In the genomic region with DNA sequence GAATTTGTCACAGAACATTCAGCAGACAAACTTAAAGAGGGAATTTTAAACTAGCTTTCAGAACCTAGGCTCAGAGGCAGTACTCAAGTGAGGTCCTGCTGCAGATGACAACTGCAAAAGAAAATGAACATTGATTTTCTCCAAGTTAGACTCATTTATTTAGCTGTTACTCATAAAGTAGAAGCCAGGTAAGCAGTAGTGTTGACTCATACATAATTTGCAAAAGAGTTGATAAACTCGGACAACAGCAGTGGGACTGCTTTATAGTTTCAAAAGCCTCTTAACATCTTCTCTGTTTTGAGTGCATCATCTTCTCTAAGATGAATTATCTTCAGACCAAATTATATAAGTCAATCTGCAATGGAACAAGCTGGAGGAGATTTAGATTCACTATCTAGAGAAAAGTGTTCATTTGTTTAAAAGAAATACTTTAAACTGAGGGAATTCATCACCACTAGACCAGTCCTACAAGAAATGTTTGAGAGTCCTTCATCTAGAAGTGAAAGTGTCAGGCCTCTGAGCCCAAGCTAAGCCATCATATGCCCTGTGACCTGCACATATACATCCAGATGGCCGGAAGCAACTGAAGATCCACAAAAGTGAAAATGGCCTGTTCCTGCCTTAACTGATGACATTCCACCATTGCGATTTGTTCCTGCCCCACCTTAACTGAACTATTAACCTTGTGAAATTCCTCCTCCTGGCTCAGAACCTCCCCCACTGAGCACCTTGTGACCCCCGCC, we compare ENCODE assay signal across 15 cellular contexts. TPM values are rescaled to one million over a fixed set of nuclear protein-coding genes. Genes with fewer than 3 reads are reported as not detected.
DNase-seq lines count a peak whose midpoint lies in the region; ATAC-seq and TF ChIP-seq lines count a peak whose summit lies in the region.
"Had no signal": no experiment of that assay in that cellular context is flagged by ENCODE, and none has a peak within 500 bp of the region (broad histone marks: within the 10 kb centered on the region; RNA-seq: fewer than 3 reads in every experiment).

No MANE protein-coding gene starts in this region.

- CTCF ChIA-PET in activated naive CD4-positive, alpha-beta T cell treated with anti-CD3 and anti-CD28 coated beads, Interleukin-2, amount 10 ng/mL, durations not matched to agents 7 days and 5 days (lab: Charles Lee), result interaction anchor here (1.3 to 4.8 kb wide), 4 partner anchors 17 to 161 kb away, joined by 3 to 18 read pairs (median 6); no protein-coding TSS in a partner anchor
- CTCF ChIA-PET in RWPE1 (lab: Yijun Ruan, JAX), result no interaction called here

- H3K9me3 Mint-ChIP-seq in activated naive CD4-positive, alpha-beta T cell treated with anti-CD3 and anti-CD28 coated beads, Interleukin-2, amount 10 ng/mL, durations not matched to agents 7 days and 5 days, result no peaks in the 10 kb centered on the region
- H3K9me3 Mint-ChIP-seq in effector memory CD8-positive, alpha-beta T cell, result no peaks in the 10 kb centered on the region
- H3K9me3 Mint-ChIP-seq in type B pancreatic cell, result no peaks in the 10 kb centered on the region
- H3K9me3 Mint-ChIP-seq: H9 had no signal

- H3K27me3 Mint-ChIP-seq in activated naive CD4-positive, alpha-beta T cell treated with anti-CD3 and anti-CD28 coated beads, Interleukin-2, amount 10 ng/mL, durations not matched to agents 7 days and 5 days, result peaks cover 8% of the 10 kb centered on the region
- no peaks in the 10 kb centered on the region for H3K27me3 Mint-ChIP-seq in effector memory CD8-positive, alpha-beta T cell
- no peaks in the 10 kb centered on the region for H3K27me3 Mint-ChIP-seq in type B pancreatic cell

- H3K36me3 Mint-ChIP-seq in activated naive CD4-positive, alpha-beta T cell treated with anti-CD3 and anti-CD28 coated beads, Interleukin-2, amount 10 ng/mL, durations not matched to agents 7 days and 5 days, result peaks cover 30% of the 10 kb centered on the region
- H3K36me3 Mint-ChIP-seq in effector memory CD8-positive, alpha-beta T cell (ENCODE audit: insufficient read depth), result peaks cover 3% of the 10 kb centered on the region
- no peaks in the 10 kb centered on the region for H3K36me3 Mint-ChIP-seq in type B pancreatic cell

- no peak overlapping the region for H3K27ac ChIP-seq in RWPE1
- H3K27ac ChIP-seq: pancreas had no signal

- no peak for ATAC-seq in effector memory CD8-positive, alpha-beta T cell (replicated peaks)
- ATAC-seq: pancreas had no signal

- DNase-seq in activated naive CD4-positive, alpha-beta T cell treated with anti-CD3 and anti-CD28 coated beads, Interleukin-2, amount 10 ng/mL, durations not matched to agents 7 days and 5 days, result no peak
- no peak for DNase-seq in activated naive CD4-positive, alpha-beta T cell treated with Interleukin-2 at 50 U/mL for 16 hours
- DNase-seq in RWPE1 (ENCODE audit: low spot score) (peak; percentile 20), type B pancreatic cell (ENCODE audit: extremely low spot score, unreplicated experiment) (no peak), NCI-H146 (lab: John Stamatoyannopoulos, UW) (no peak), anterior cingulate cortex (lab: John Stamatoyannopoulos, UW) (no peak), NCI-H1417 (lab: John Stamatoyannopoulos, UW) (no peak)
- DNase-seq in effector memory CD8-positive, alpha-beta T cell, result no peak
- DNase-seq: activated CD4-positive, alpha-beta T cell treated with anti-CD3 and anti-CD28 coated beads for 48 hours; DMS53; glutamatergic neuron; H9; NCI-H1105 treated with DMSO at 0.1 percent for 48 hours; pancreas; small intestine had no signal

- no peak for TF ChIP-seq CTCF in RWPE1 (conservative IDR thresholded peaks at IDR 0.05; ENCODE audit: low read depth)
- TF ChIP-seq CTCF in type B pancreatic cell (conservative IDR thresholded peaks at IDR 0.05), result no peak

- H3K27ac Mint-ChIP-seq in activated naive CD4-positive, alpha-beta T cell treated with anti-CD3 and anti-CD28 coated beads, Interleukin-2, amount 10 ng/mL, durations not matched to agents 7 days and 5 days, result peak overlapping the region; percentile 87
- peak overlapping the region; percentile 70 to 77 for H3K27ac Mint-ChIP-seq in effector memory CD8-positive, alpha-beta T cell
- peak overlapping the region; percentile 37 for H3K27ac Mint-ChIP-seq in type B pancreatic cell

- POLR2A ChIA-PET in RWPE1 (lab: Yijun Ruan, JAX; ENCODE audit: low non-redundant PET), result no interaction called here

- H3K4me1 Mint-ChIP-seq in activated naive CD4-positive, alpha-beta T cell treated with anti-CD3 and anti-CD28 coated beads, Interleukin-2, amount 10 ng/mL, durations not matched to agents 7 days and 5 days, result peaks cover 72% of the 10 kb centered on the region
- H3K4me1 Mint-ChIP-seq in effector memory CD8-positive, alpha-beta T cell (ENCODE audit: low read depth in 2 of 2), result peaks cover 39 to 52% of the 10 kb centered on the region in 2 donors
- peaks cover 7% of the 10 kb centered on the region for H3K4me1 Mint-ChIP-seq in type B pancreatic cell (ENCODE audit: unreplicated experiment)

- peak overlapping the region; percentile 37 for H3K4me3 Mint-ChIP-seq in activated naive CD4-positive, alpha-beta T cell treated with anti-CD3 and anti-CD28 coated beads, Interleukin-2, amount 10 ng/mL, durations not matched to agents 7 days and 5 days
- peak overlapping the region; percentile 67 to 81 for H3K4me3 Mint-ChIP-seq in effector memory CD8-positive, alpha-beta T cell
- H3K4me3 Mint-ChIP-seq in type B pancreatic cell, result no peak overlapping the region
- H3K4me3 Mint-ChIP-seq: H9 had no signal

RNA-seq across cellular contexts. Expression of gene COQ2, which starts 49.5 kb away (rescaled TPM):
- 16.5 and 18.8 TPM in 2 replicates for total RNA-seq in type B pancreatic cell (ENCODE audit: low replicate concordance)

Comparison
In these comparisons a context has a peak if more than half of its experiments do, and no peak if none do; other contexts are left out.
1. H3K27ac Mint-ChIP-seq: peak in every context shown above with its lines; median percentile 87 in activated naive CD4-positive, alpha-beta T cell treated with anti-CD3 and anti-CD28 coated beads, Interleukin-2, amount 10 ng/mL, durations not matched to agents 7 days and 5 days; 74 in effector memory CD8-positive, alpha-beta T cell; 37 in type B pancreatic cell.